Comparison of ENCODE assay signal across 21 cellular contexts in the genomic region with DNA sequence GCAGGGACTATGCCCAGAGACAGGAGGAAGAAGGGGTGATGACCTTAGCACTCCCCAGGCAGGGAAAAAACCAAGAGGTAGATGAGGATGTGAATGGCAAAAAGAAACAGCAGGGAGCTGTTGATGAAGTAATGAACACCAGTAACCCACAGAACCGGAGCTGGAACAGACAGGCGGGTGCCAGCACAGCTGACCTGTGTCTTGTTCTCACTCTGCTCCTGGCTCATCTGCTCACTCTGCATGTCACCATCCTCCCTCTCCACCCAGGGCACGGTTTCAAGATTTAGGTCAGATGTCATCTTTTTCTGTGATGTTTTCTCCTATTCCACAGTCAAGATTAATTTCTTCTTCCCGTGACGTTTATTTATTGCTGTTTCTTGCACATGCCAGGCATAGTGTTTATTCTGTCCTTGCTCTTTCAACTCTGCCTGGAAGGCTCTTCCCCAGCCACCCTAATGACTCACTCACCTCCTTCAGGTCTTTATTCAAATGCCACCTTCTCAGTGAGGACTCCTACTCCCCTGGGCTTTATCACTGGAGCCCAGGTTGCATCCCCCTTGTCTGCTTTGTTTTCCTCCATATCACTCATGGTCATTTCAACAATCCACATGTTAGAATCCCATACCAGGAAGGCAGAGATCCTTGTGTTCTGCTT.
DNase-seq lines count a peak whose midpoint lies in the region; ATAC-seq, FAIRE-seq and TF ChIP-seq lines count a peak whose summit lies in the region.
"Had no signal": no experiment of that assay in that cellular context is flagged by ENCODE, and none has a peak within 500 bp of the region (broad histone marks: within the 10 kb centered on the region; RNA-seq: fewer than 3 reads in every experiment).

No MANE protein-coding gene starts in this region.

- H3K27ac ChIP-seq in HepG2 (ENCODE audit: extremely low read length, insufficient read depth, low read length) (no peak overlapping the region), right lobe of liver (no peak overlapping the region)
- H3K27ac ChIP-seq: 22Rv1, A549 had no signal

- no peak overlapping the region for H3K4me2 ChIP-seq in HepG2 (ENCODE audit: low read depth, low read length)
- H3K4me2 ChIP-seq: A549 had no signal

- no peak overlapping the region for H3K4me3 Mint-ChIP-seq in WTC11
- no peak overlapping the region for H3K4me3 Mint-ChIP-seq in stimulated activated effector memory CD8-positive, alpha-beta T cell treated with anti-CD3 and anti-CD28 coated beads, Interleukin-12 subunit alpha, Interleukin-12 subunit beta, amount 100 ng/mL, for 72 hours
- H3K4me3 Mint-ChIP-seq: CD14-positive monocyte; CD4-positive, alpha-beta memory T cell had no signal

- no peaks in the 10 kb centered on the region for H3K9me3 ChIP-seq in HepG2 (ENCODE audit: low read length)
- no peaks in the 10 kb centered on the region for H3K9me3 ChIP-seq in right lobe of liver
- H3K9me3 ChIP-seq: A549, HAP-1 had no signal

- ATAC-seq in HepG2 (no peak), right lobe of liver (no peak), WTC11 (no peak)
- peak; percentile 9 for ATAC-seq in stimulated activated effector memory CD8-positive, alpha-beta T cell treated with anti-CD3 and anti-CD28 coated beads, Interleukin-12 subunit alpha, Interleukin-12 subunit beta, amount 100 ng/mL, for 72 hours
- ATAC-seq: A549, GM12878 had no signal

- CTCF ChIA-PET in HepG2 (lab: Yijun Ruan, JAX; ENCODE audit: low intra/inter-chr PET ratio, low total read pairs) (no interaction called here), WTC11 (lab: Charles Lee) (no interaction called here)

- no peak overlapping the region for H2AFZ ChIP-seq in HepG2 (ENCODE audit: low read length)

- TF ChIP-seq EP300 in HepG2 (IDR thresholded peaks at IDR 0.05; ENCODE audit: low read depth in 2 of 2, low read length in 2 of 2): no peak
- no peak for TF ChIP-seq EP300 in HepG2 (CRISPR knock-in tag; IDR thresholded peaks at IDR 0.05; ENCODE audit: borderline replicate concordance)

- WGBS in HepG2 (ENCODE audit: low lambda C conversion rate): 85% methylated on average over 5 of the region's 5 CpGs
- WGBS in right lobe of liver (ENCODE audit: insufficient coverage, low coverage, low lambda C conversion rate, missing lambda C conversion rate): 7% methylated on average over 3 of the region's 5 CpGs

- peak overlapping the region; percentile 20; the same call in 1 of the 2 replicates for H3K27ac Mint-ChIP-seq in WTC11
- H3K27ac Mint-ChIP-seq in stimulated activated effector memory CD8-positive, alpha-beta T cell treated with anti-CD3 and anti-CD28 coated beads, Interleukin-12 subunit alpha, Interleukin-12 subunit beta, amount 100 ng/mL, for 72 hours: no peak overlapping the region
- H3K27ac Mint-ChIP-seq: CD14-positive monocyte; CD4-positive, alpha-beta memory T cell; IgD-negative memory B cell had no signal

- H3K36me3 ChIP-seq in HepG2 (replicated peaks in 1 of 2; ENCODE audit: control insufficient read depth in 1 of 2, insufficient read depth in 2 of 2, low read length in 2 of 2) (no peaks in the 10 kb centered on the region; a peak in 1 of 5 replicates), right lobe of liver (no peaks in the 10 kb centered on the region)
- H3K36me3 ChIP-seq: HAP-1 had no signal

- TF ChIP-seq CTCF in HepG2 (CRISPR knock-in tag; IDR thresholded peaks at IDR 0.05): no peak
- TF ChIP-seq CTCF in right lobe of liver (IDR thresholded peaks at IDR 0.05): no peak
- TF ChIP-seq CTCF in WTC11 (IDR thresholded peaks at IDR 0.05): no peak

- H3K27me3 Mint-ChIP-seq in WTC11 (ENCODE audit: low read depth): no peaks in the 10 kb centered on the region

- in situ Hi-C loops in HepG2 (cut with HindIII; ENCODE audit: extremely low pct_ligation_motif_present, low pct_unique_long_range_greater_than_20kb): no loop called here

- TF ChIP-seq POLR2A in HepG2 (IDR thresholded peaks at IDR 0.05; ENCODE audit: insufficient read depth in 1 of 2, low read depth in 2 of 2, low read length in 2 of 2): no peak
- no peak for TF ChIP-seq POLR2A in right lobe of liver (IDR thresholded peaks at IDR 0.05)

- DNase-seq in HepG2 (ENCODE audit: low spot score) (no peak), right lobe of liver (no peak), WTC11 (ENCODE audit: low spot score) (no peak), left kidney (ENCODE audit: low read depth, low spot score) (peak; percentile 61), COR-L47 (lab: John Stamatoyannopoulos, UW) (no peak), NCI-H1436 (lab: John Stamatoyannopoulos, UW) (no peak), DMS 273 treated with DMSO at 0.1 percent for 48 hours (lab: John Stamatoyannopoulos, UW) (no peak)
- DNase-seq in stimulated activated effector memory CD8-positive, alpha-beta T cell treated with anti-CD3 and anti-CD28 coated beads, Interleukin-12 subunit alpha, Interleukin-12 subunit beta, amount 100 ng/mL, for 72 hours (ENCODE audit: low spot score in 2 of 2): no peak
- DNase-seq: AML-193; Calu3; CD4-positive, alpha-beta memory T cell; DMS53; DND-41; EL; GOT3 had no signal

- no peaks in the 10 kb centered on the region for H4K20me1 ChIP-seq in HepG2 (ENCODE audit: insufficient read depth, low read length)

- H3K79me2 ChIP-seq in HepG2 (ENCODE audit: insufficient read depth, low read length): no peaks in the 10 kb centered on the region

- no peak for TF ChIP-seq RAD21 in HepG2 (CRISPR knock-in tag; IDR thresholded peaks at IDR 0.05)

- H3K9me3 Mint-ChIP-seq in WTC11: peaks cover 15% of the 10 kb centered on the region
- H3K9me3 Mint-ChIP-seq in stimulated activated effector memory CD8-positive, alpha-beta T cell treated with anti-CD3 and anti-CD28 coated beads, Interleukin-12 subunit alpha, Interleukin-12 subunit beta, amount 100 ng/mL, for 72 hours: peaks cover 7% of the 10 kb centered on the region

- no TSS peak for BruUV-seq in HepG2 (replicated peaks; lab: Mats Ljungman, UMichigan)

- H3K9ac ChIP-seq in HepG2 (ENCODE audit: insufficient read depth, low read depth, low read length): no peak overlapping the region

- H3K4me1 ChIP-seq in HepG2 (ENCODE audit: insufficient read depth, low read length) (peaks cover 24% of the 10 kb centered on the region), right lobe of liver (no peaks in the 10 kb centered on the region)
- H3K4me1 ChIP-seq: A549 had no signal

- no peaks in the 10 kb centered on the region for H3K27me3 ChIP-seq in HepG2 (ENCODE audit: control insufficient read depth in 1 of 2, insufficient read depth in 2 of 2, low read length in 2 of 2)
- H3K27me3 ChIP-seq in right lobe of liver: no peaks in the 10 kb centered on the region

- peaks cover 8% of the 10 kb centered on the region for H3K4me1 Mint-ChIP-seq in WTC11
- no peaks in the 10 kb centered on the region for H3K4me1 Mint-ChIP-seq in stimulated activated effector memory CD8-positive, alpha-beta T cell treated with anti-CD3 and anti-CD28 coated beads, Interleukin-12 subunit alpha, Interleukin-12 subunit beta, amount 100 ng/mL, for 72 hours
- H3K4me1 Mint-ChIP-seq: CD14-positive monocyte; CD4-positive, alpha-beta memory T cell; IgD-negative memory B cell had no signal

- POLR2A ChIA-PET in HepG2 (lab: Yijun Ruan, JAX) (interaction anchor here (1.3 kb wide), 1 partner anchor 9 kb away, joined by 4 read pairs; no protein-coding TSS in a partner anchor), WTC11 (lab: Charles Lee) (interaction anchor here (0.6 kb wide), 1 partner anchor 268 kb away, joined by 4 read pairs; no protein-coding TSS in a partner anchor)

- peaks cover 5% of the 10 kb centered on the region; the same call in 1 of the 2 replicates for H3K36me3 Mint-ChIP-seq in WTC11
- no peaks in the 10 kb centered on the region for H3K36me3 Mint-ChIP-seq in stimulated activated effector memory CD8-positive, alpha-beta T cell treated with anti-CD3 and anti-CD28 coated beads, Interleukin-12 subunit alpha, Interleukin-12 subunit beta, amount 100 ng/mL, for 72 hours
- H3K36me3 Mint-ChIP-seq: CD14-positive monocyte; CD4-positive, alpha-beta memory T cell; IgD-negative memory B cell had no signal

- no peak for FAIRE-seq in HepG2 (lab: Jason Lieb, UNC)
- FAIRE-seq: A549, GM12878 had no signal

- intact Hi-C loops in HepG2 (cut with micrococcal nuclease; ENCODE audit: unreplicated experiment): no loop called here
- intact Hi-C loops in right lobe of liver (cut with DNase I): no loop called here

- H3K4me3 ChIP-seq in HepG2 (replicated peaks in 1 of 3; ENCODE audit: insufficient read depth in 1 of 3, low read depth in 2 of 3, low read length in 3 of 3) (no peak overlapping the region), right lobe of liver (no peak overlapping the region)
- H3K4me3 ChIP-seq: A549, GM12878, HAP-1 had no signal

TF ChIP-seq in HepG2, 621 proteins besides CTCF, POLR2A, EP300 and RAD21 (continues in another document):
- TF ChIP-seq DPF2 (CRISPR knock-in tag; IDR thresholded peaks at IDR 0.05; ENCODE audit: borderline replicate concordance, low read depth) (no peak), FOSL2 (CRISPR knock-in tag; IDR thresholded peaks at IDR 0.05) (0 out of 2 replicates have a peak, but pooled peaks have one; percentile 5), HIVEP1 (CRISPR knock-in tag; IDR thresholded peaks at IDR 0.05) (no peak), TARDBP (CRISPR knock-in tag; IDR thresholded peaks at IDR 0.05) (no peak), SIN3A (IDR thresholded peaks at IDR 0.05; ENCODE audit: borderline replicate concordance, low read depth, low read length) (no peak)
